Comparison of ENCODE assay signal across 8 cellular contexts in genomic region chr2:240513544-240514287, GRCh38. TPM values are rescaled to one million over a fixed set of nuclear protein-coding genes. Genes with fewer than 3 reads are reported as not detected.
A peak's percentile ranks its signal among the peaks of the same experiment; 100 is the strongest.
DNase-seq lines count a peak whose midpoint lies in the region; ATAC-seq lines count a peak whose summit lies in the region.

No MANE protein-coding gene starts in this region.

- no peak overlapping the region for H3K4me3 ChIP-seq in effector memory CD4-positive, alpha-beta T cell (ENCODE audit: insufficient read depth, low read depth, low read length, poor library complexity, severe bottlenecking)

- H3K36me3 ChIP-seq in effector memory CD4-positive, alpha-beta T cell (ENCODE audit: control insufficient read depth, insufficient read depth, low read length) = peaks cover 14% of the 10 kb centered on the region

- H3K27me3 ChIP-seq in effector memory CD4-positive, alpha-beta T cell (replicated peaks; ENCODE audit: control insufficient read depth, insufficient read depth, low read length, poor library complexity, severe bottlenecking) = no peaks in the 10 kb centered on the region

- no peak overlapping the region for H3K4me3 Mint-ChIP-seq in activated CD8-positive, alpha-beta T cell treated with anti-CD3 and anti-CD28 coated beads, Interleukin-2, amount 10 ng/mL, durations not matched to agents 7 days and 5 days

- no peaks in the 10 kb centered on the region for H3K27me3 Mint-ChIP-seq in activated CD8-positive, alpha-beta T cell treated with anti-CD3 and anti-CD28 coated beads, Interleukin-2, amount 10 ng/mL, durations not matched to agents 7 days and 5 days (ENCODE audit: low read depth)

- DNase-seq in NCI-H2081 (lab: John Stamatoyannopoulos, UW) = peak; percentile 4 to 33
- DNase-seq in NCI-H2081 treated with DMSO at 0.1 percent for 48 hours (lab: John Stamatoyannopoulos, UW) = no peak
- DNase-seq in NCI-H748 (lab: John Stamatoyannopoulos, UW; ENCODE audit: unreplicated experiment) = peak; percentile 69
- peak; percentile 88 for DNase-seq in activated CD8-positive, alpha-beta T cell treated with anti-CD3 and anti-CD28 coated beads, Interleukin-2, amount 10 ng/mL, durations not matched to agents 7 days and 5 days
- DNase-seq in effector memory CD4-positive, alpha-beta T cell = peak; percentile 68 to 75 (median 72)
- peak; percentile 93 for DNase-seq in mesenteric fat pad (ENCODE audit: low spot score)
- DNase-seq in stimulated activated CD8-positive, alpha-beta memory T cell treated with anti-CD3 and anti-CD28 coated beads, Interleukin-2, amount 100 ng/mL, for 48 hours (ENCODE audit: low read depth in 2 of 2) = peak; percentile 77 to 81

- H3K9me3 ChIP-seq in effector memory CD4-positive, alpha-beta T cell (ENCODE audit: control insufficient read depth, low read length) = no peaks in the 10 kb centered on the region

- H3K27ac ChIP-seq in effector memory CD4-positive, alpha-beta T cell (ENCODE audit: insufficient read depth, low read length, poor library complexity, severe bottlenecking) = peak overlapping the region; percentile 30

- peak overlapping the region; percentile 47 for H3K27ac Mint-ChIP-seq in activated CD8-positive, alpha-beta T cell treated with anti-CD3 and anti-CD28 coated beads, Interleukin-2, amount 10 ng/mL, durations not matched to agents 7 days and 5 days

- peaks cover 7% of the 10 kb centered on the region for H3K4me1 Mint-ChIP-seq in activated CD8-positive, alpha-beta T cell treated with anti-CD3 and anti-CD28 coated beads, Interleukin-2, amount 10 ng/mL, durations not matched to agents 7 days and 5 days (ENCODE audit: low read depth)

- POLR2A ChIA-PET in activated CD8-positive, alpha-beta T cell treated with anti-CD3 and anti-CD28 coated beads, Interleukin-2, amount 10 ng/mL, durations not matched to agents 7 days and 5 days (lab: Charles Lee) = interaction anchor here (0.6 to 1.0 kb wide), 2 partner anchors 52 to 55 kb away, joined by 3 to 7 read pairs; partner anchors contain the start of gene RNPEPL1

- peak; percentile 84 for ATAC-seq in HG02840 (IDR thresholded peaks at IDR 0.05; ENCODE audit: low FRiP score, unreplicated experiment)
- peak; percentile 98 for ATAC-seq in activated CD8-positive, alpha-beta T cell treated with anti-CD3 and anti-CD28 coated beads, Interleukin-2, amount 10 ng/mL, durations not matched to agents 7 days and 5 days

- CTCF ChIA-PET in activated CD8-positive, alpha-beta T cell treated with anti-CD3 and anti-CD28 coated beads, Interleukin-2, amount 10 ng/mL, durations not matched to agents 7 days and 5 days (lab: Charles Lee) = interaction anchor here (0.6 to 2.6 kb wide), 44 partner anchors 9 to 340 kb away, joined by 3 to 43 read pairs (median 4); partner anchors contain the start of genes ANKMY1, CAPN10, DUSP28 and RNPEPL1

- no peaks in the 10 kb centered on the region for H3K9me3 Mint-ChIP-seq in activated CD8-positive, alpha-beta T cell treated with anti-CD3 and anti-CD28 coated beads, Interleukin-2, amount 10 ng/mL, durations not matched to agents 7 days and 5 days (ENCODE audit: insufficient read depth)

- H3K4me1 ChIP-seq in effector memory CD4-positive, alpha-beta T cell (ENCODE audit: control insufficient read depth, insufficient read depth, low read length, poor library complexity, severe bottlenecking) = peaks cover 8% of the 10 kb centered on the region

- no peaks in the 10 kb centered on the region for H3K36me3 Mint-ChIP-seq in activated CD8-positive, alpha-beta T cell treated with anti-CD3 and anti-CD28 coated beads, Interleukin-2, amount 10 ng/mL, durations not matched to agents 7 days and 5 days (ENCODE audit: low read depth)

RNA-seq across cellular contexts. Expression of gene ANKMY1, which starts 44.1 kb away (rescaled TPM):
- total RNA-seq in activated CD8-positive, alpha-beta T cell treated with anti-CD3 and anti-CD28 coated beads, Interleukin-2, amount 10 ng/mL, durations not matched to agents 7 days and 5 days = 10 to 100 TPM; 27.9 to 33.3 TPM
- 11.4 TPM for total RNA-seq in mesenteric fat pad

RNA-seq across cellular contexts. Expression of gene DUSP28, which starts 46.4 kb away (rescaled TPM):
- 1 to 10 TPM; 6.8 to 8.1 TPM for total RNA-seq in activated CD8-positive, alpha-beta T cell treated with anti-CD3 and anti-CD28 coated beads, Interleukin-2, amount 10 ng/mL, durations not matched to agents 7 days and 5 days
- 3.8 TPM for total RNA-seq in mesenteric fat pad

RNA-seq across cellular contexts. Expression of gene RNPEPL1, which starts 54.6 kb away (rescaled TPM):
- total RNA-seq in activated CD8-positive, alpha-beta T cell treated with anti-CD3 and anti-CD28 coated beads, Interleukin-2, amount 10 ng/mL, durations not matched to agents 7 days and 5 days = 100 to 1,000 TPM; 110 to 113 TPM
- 69.9 TPM for total RNA-seq in mesenteric fat pad
